1 cellular context compared by ENCODE assay signal in the genomic region with DNA sequence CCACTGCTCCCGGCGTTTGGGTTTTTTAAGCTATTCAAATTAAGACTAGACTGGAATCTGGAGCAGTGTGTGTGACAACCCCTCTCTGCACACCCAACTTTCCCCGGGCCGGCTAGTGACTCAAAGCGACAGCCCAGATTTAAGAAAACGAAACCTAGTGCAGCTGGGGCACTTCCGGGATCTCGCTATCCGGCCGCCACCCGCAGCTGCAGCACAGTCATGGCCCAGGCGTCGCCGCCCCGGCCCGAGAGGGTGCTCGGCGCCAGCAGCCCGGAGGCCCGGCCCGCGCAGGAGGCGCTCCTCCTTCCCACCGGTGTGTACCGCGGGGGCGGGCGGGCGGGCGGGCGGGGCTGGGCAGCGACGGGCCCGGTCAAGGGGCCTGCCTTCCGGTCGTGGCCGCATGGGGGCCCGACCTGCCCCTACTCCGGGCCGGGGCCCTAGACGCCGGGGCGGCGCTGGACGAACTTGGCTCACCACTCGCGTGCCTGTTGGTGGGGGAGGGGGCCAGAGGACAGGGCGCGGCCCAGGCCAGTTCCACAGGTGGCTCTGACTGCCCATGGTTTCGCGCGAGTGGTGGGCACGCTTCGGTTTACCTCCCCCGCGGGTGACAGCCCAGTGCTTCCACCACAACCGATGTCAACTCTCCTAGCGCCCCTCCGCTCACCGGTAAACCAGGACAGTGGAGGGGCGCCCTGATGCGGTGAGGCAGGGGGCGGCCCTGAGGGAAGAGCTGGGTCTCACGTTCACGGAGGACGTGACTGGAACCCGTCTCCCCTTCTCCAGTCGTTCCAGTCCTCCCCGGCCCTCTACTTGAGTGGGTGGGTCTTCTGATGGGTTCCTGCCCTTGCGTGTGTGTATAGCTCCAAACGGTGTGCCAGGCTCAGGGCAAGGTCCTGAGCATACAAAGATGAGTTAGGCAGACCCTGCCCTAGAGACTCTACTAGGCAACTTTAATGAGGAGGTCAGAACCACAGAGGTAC.
TF ChIP-seq lines count a peak whose summit lies in the region.

Gene PHF11, plus strand, starts transcription at position 171 of the 980 bp plus-strand sequence. Its CDS starts 49 bp downstream, at position 220.

TF ChIP-seq in HepG2, 621 proteins besides CTCF, POLR2A, EP300 and RAD21 (continued from another document and continues in another):
- TF ChIP-seq CHCHD3 (CRISPR knock-in tag; IDR thresholded peaks at IDR 0.05) (0 out of 2 replicates have a peak, but pooled peaks have one; percentile 37), SNAPC4 (CRISPR knock-in tag; IDR thresholded peaks at IDR 0.05) (0 out of 2 replicates have a peak, but pooled peaks have one; percentile 63), SOX5 (CRISPR knock-in tag; IDR thresholded peaks at IDR 0.05; ENCODE audit: borderline replicate concordance) (peak; percentile 30; the same call in 1 of the 2 replicates), LCORL (IDR thresholded peaks at IDR 0.05) (no peak), LCORL (CRISPR knock-in tag; IDR thresholded peaks at IDR 0.05) (peak; percentile 56), ETV5 (CRISPR knock-in tag; IDR thresholded peaks at IDR 0.05; ENCODE audit: borderline replicate concordance) (peak; percentile 36; the same call in 1 of the 2 replicates), DNMT1 (CRISPR knock-in tag; IDR thresholded peaks at IDR 0.05) (no peak; the same call in 1 of the 2 replicates), ARID3A (IDR thresholded peaks at IDR 0.05; ENCODE audit: low read depth, low read length) (no peak), RARA (CRISPR knock-in tag; IDR thresholded peaks at IDR 0.05) (0 out of 2 replicates have a peak, but pooled peaks have one; percentile 39), ZNF780A (CRISPR knock-in tag; IDR thresholded peaks at IDR 0.05) (no peak), ZNF672 (CRISPR knock-in tag; IDR thresholded peaks at IDR 0.05) (no peak), ELF1 (CRISPR knock-in tag; IDR thresholded peaks at IDR 0.05) (peak; percentile 88), ZBTB38 (CRISPR knock-in tag; IDR thresholded peaks at IDR 0.05) (peak; percentile 98), GMEB2 (CRISPR knock-in tag; IDR thresholded peaks at IDR 0.05; ENCODE audit: low read depth) (no peak), ZMYM3 (CRISPR knock-in tag; IDR thresholded peaks at IDR 0.05) (no peak), TAF1 (CRISPR knock-in tag; IDR thresholded peaks at IDR 0.05) (peak; percentile 55), ZFP36L1 (CRISPR knock-in tag; IDR thresholded peaks at IDR 0.05) (no peak), MXI1 (IDR thresholded peaks at IDR 0.05; ENCODE audit: borderline replicate concordance, low read depth, low read length) (peak; percentile 45; the same call in 1 of the 3 replicates), TMF1 (CRISPR knock-in tag; IDR thresholded peaks at IDR 0.05; ENCODE audit: low read depth) (peak; percentile 72; the same call in 1 of the 2 replicates)
- TF ChIP-seq, protein P1, sequence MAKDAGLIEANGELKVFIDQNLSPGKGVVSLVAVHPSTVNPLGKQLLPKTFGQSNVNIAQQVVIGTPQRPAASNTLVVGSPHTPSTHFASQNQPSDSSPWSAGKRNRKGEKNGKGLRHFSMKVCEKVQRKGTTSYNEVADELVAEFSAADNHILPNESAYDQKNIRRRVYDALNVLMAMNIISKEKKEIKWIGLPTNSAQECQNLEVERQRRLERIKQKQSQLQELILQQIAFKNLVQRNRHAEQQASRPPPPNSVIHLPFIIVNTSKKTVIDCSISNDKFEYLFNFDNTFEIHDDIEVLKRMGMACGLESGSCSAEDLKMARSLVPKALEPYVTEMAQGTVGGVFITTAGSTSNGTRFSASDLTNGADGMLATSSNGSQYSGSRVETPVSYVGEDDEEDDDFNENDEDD (CRISPR knock-in tag; IDR thresholded peaks at IDR 0.05; ENCODE audit: borderline replicate concordance) = peak; percentile 30; the same call in 1 of the 2 replicates
- TF ChIP-seq, protein P2, sequence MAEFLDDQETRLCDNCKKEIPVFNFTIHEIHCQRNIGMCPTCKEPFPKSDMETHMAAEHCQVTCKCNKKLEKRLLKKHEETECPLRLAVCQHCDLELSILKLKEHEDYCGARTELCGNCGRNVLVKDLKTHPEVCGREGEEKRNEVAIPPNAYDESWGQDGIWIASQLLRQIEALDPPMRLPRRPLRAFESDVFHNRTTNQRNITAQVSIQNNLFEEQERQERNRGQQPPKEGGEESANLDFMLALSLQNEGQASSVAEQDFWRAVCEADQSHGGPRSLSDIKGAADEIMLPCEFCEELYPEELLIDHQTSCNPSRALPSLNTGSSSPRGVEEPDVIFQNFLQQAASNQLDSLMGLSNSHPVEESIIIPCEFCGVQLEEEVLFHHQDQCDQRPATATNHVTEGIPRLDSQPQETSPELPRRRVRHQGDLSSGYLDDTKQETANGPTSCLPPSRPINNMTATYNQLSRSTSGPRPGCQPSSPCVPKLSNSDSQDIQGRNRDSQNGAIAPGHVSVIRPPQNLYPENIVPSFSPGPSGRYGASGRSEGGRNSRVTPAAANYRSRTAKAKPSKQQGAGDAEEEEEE (CRISPR knock-in tag; IDR thresholded peaks at IDR 0.05; ENCODE audit: borderline replicate concordance) = no peak
- TF ChIP-seq, protein P3, sequence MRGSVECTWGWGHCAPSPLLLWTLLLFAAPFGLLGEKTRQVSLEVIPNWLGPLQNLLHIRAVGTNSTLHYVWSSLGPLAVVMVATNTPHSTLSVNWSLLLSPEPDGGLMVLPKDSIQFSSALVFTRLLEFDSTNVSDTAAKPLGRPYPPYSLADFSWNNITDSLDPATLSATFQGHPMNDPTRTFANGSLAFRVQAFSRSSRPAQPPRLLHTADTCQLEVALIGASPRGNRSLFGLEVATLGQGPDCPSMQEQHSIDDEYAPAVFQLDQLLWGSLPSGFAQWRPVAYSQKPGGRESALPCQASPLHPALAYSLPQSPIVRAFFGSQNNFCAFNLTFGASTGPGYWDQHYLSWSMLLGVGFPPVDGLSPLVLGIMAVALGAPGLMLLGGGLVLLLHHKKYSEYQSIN (CRISPR knock-in tag; IDR thresholded peaks at IDR 0.05; ENCODE audit: borderline replicate concordance) = no peak
- TF ChIP-seq, protein P4, sequence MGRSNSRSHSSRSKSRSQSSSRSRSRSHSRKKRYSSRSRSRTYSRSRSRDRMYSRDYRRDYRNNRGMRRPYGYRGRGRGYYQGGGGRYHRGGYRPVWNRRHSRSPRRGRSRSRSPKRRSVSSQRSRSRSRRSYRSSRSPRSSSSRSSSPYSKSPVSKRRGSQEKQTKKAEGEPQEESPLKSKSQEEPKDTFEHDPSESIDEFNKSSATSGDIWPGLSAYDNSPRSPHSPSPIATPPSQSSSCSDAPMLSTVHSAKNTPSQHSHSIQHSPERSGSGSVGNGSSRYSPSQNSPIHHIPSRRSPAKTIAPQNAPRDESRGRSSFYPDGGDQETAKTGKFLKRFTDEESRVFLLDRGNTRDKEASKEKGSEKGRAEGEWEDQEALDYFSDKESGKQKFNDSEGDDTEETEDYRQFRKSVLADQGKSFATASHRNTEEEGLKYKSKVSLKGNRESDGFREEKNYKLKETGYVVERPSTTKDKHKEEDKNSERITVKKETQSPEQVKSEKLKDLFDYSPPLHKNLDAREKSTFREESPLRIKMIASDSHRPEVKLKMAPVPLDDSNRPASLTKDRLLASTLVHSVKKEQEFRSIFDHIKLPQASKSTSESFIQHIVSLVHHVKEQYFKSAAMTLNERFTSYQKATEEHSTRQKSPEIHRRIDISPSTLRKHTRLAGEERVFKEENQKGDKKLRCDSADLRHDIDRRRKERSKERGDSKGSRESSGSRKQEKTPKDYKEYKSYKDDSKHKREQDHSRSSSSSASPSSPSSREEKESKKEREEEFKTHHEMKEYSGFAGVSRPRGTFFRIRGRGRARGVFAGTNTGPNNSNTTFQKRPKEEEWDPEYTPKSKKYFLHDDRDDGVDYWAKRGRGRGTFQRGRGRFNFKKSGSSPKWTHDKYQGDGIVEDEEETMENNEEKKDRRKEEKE (IDR thresholded peaks at IDR 0.05) = no peak
- TF ChIP-seq, protein P5, sequence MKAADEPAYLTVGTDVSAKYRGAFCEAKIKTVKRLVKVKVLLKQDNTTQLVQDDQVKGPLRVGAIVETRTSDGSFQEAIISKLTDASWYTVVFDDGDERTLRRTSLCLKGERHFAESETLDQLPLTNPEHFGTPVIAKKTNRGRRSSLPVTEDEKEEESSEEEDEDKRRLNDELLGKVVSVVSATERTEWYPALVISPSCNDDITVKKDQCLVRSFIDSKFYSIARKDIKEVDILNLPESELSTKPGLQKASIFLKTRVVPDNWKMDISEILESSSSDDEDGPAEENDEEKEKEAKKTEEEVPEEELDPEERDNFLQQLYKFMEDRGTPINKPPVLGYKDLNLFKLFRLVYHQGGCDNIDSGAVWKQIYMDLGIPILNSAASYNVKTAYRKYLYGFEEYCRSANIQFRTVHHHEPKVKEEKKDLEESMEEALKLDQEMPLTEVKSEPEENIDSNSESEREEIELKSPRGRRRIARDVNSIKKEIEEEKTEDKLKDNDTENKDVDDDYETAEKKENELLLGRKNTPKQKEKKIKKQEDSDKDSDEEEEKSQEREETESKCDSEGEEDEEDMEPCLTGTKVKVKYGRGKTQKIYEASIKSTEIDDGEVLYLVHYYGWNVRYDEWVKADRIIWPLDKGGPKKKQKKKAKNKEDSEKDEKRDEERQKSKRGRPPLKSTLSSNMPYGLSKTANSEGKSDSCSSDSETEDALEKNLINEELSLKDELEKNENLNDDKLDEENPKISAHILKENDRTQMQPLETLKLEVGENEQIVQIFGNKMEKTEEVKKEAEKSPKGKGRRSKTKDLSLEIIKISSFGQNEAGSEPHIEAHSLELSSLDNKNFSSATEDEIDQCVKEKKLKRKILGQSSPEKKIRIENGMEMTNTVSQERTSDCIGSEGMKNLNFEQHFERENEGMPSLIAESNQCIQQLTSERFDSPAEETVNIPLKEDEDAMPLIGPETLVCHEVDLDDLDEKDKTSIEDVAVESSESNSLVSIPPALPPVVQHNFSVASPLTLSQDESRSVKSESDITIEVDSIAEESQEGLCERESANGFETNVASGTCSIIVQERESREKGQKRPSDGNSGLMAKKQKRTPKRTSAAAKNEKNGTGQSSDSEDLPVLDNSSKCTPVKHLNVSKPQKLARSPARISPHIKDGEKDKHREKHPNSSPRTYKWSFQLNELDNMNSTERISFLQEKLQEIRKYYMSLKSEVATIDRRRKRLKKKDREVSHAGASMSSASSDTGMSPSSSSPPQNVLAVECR (CRISPR knock-in tag; IDR thresholded peaks at IDR 0.05; ENCODE audit: borderline replicate concordance) = peak; percentile 53; the same call in 1 of the 2 replicates
- TF ChIP-seq, protein P6, sequence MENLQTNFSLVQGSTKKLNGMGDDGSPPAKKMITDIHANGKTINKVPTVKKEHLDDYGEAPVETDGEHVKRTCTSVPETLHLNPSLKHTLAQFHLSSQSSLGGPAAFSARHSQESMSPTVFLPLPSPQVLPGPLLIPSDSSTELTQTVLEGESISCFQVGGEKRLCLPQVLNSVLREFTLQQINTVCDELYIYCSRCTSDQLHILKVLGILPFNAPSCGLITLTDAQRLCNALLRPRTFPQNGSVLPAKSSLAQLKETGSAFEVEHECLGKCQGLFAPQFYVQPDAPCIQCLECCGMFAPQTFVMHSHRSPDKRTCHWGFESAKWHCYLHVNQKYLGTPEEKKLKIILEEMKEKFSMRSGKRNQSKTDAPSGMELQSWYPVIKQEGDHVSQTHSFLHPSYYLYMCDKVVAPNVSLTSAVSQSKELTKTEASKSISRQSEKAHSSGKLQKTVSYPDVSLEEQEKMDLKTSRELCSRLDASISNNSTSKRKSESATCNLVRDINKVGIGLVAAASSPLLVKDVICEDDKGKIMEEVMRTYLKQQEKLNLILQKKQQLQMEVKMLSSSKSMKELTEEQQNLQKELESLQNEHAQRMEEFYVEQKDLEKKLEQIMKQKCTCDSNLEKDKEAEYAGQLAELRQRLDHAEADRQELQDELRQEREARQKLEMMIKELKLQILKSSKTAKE (CRISPR knock-in tag; IDR thresholded peaks at IDR 0.05; ENCODE audit: borderline replicate concordance) = peak; percentile 65; the same call in 1 of the 2 replicates
